In the genomic region with DNA sequence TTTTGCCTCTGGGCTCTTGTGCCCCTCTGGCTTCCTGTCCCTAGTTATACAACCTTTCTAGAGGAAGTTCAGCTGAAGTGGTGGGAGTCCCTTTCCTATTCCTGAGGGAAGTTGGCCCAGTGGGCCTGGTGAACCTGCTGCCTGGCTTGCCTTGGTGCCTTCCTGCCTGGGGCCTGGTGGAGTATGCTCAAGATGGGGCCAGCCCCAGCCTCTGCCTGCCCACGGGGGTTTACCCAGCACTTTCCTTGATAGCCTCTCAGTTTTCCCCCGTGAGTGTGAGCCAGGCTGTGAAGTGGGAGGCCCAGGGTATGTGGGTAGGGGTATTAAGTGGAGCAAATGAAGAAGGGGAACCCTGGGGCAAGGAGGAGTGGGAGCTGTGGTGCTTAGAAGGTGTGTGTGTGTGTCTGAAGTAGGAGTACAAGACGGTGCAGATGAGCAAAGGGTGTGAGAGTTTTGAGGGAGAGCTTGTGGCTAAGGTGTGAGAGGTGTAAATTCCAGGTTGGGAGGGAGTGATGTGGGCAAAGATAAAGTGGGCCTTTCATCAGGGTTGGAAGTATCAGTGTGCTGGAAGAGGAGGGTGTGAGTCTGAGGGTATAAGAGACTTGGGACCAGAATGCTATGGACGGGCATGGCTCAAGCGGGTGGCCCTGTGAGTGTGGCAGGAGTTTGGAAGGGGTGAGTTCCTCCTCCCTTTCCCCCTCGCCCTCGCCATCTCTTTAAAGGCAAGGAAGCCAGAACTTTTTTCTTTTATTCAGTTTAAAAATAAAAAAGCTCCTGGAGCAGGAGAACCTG, we compare ENCODE assay signal across 29 cellular contexts. TPM values are rescaled to one million over a fixed set of nuclear protein-coding genes. Genes with fewer than 3 reads are reported as not detected.
DNase-seq lines count a peak whose midpoint lies in the region; ATAC-seq and TF ChIP-seq lines count a peak whose summit lies in the region.
"Had no signal": no experiment of that assay in that cellular context is flagged by ENCODE, and none has a peak within 500 bp of the region (broad histone marks: within the 10 kb centered on the region; RNA-seq: fewer than 3 reads in every experiment).

No MANE protein-coding gene starts in this region.

- H3K4me3 ChIP-seq in endodermal cell (ENCODE audit: low read length) (no peak overlapping the region), MG63 (no peak overlapping the region)
- H3K4me3 ChIP-seq: dorsolateral prefrontal cortex, thoracic aorta had no signal

- no peaks in the 10 kb centered on the region for H3K9me3 Mint-ChIP-seq in HFFc6
- H3K9me3 Mint-ChIP-seq in endodermal cell = no peaks in the 10 kb centered on the region
- no peaks in the 10 kb centered on the region for H3K9me3 Mint-ChIP-seq in neural crest cell
- H3K9me3 Mint-ChIP-seq: activated B cell treated with CpG ODN at 0.5 μM for 24 hours had no signal

- peak; percentile 25 for DNase-seq in GM10266 (ENCODE audit: extremely low spot score)
- DNase-seq in HFFc6 = no peak
- peak; percentile 59 for DNase-seq in endodermal cell
- no peak for DNase-seq in neural crest cell (ENCODE audit: low read depth, low spot score)
- DNase-seq in MG63 = no peak
- no peak for DNase-seq in NCI-H2171 (lab: John Stamatoyannopoulos, UW)
- DNase-seq: activated B cell treated with CpG ODN at 0.5 μM for 24 hours; activated CD4-positive, alpha-beta T cell treated with anti-CD3 and anti-CD28 coated beads, Interleukin-2, amount 50 U/mL, for 48 hours; activated CD8-positive, alpha-beta memory T cell treated with anti-CD3 and anti-CD28 coated beads, Interleukin-2, amount 50 U/mL, for 4 hours; activated gamma-delta T cell; C1 segment of cervical spinal cord; caudate nucleus; DND-41; head of caudate nucleus; left cardiac atrium; NCI-H1417; NCI-H2081; NCI-H345; NCI-H774; Right ventricle myocardium superior; stimulated activated CD4-positive, alpha-beta T cell treated with anti-CD3 and anti-CD28 coated beads, Interleukin-2, amount 100 ng/mL, for 48 hours; stimulated activated naive CD4-positive, alpha-beta T cell; T1000 had no signal

- H3K4me1 Mint-ChIP-seq in HFFc6 (ENCODE audit: low read depth) (peaks cover 27% of the 10 kb centered on the region), endodermal cell (peaks cover 45% of the 10 kb centered on the region), neural crest cell (peaks cover 41% of the 10 kb centered on the region)

- H3K36me3 Mint-ChIP-seq in HFFc6 (ENCODE audit: low read depth) = no peaks in the 10 kb centered on the region
- H3K36me3 Mint-ChIP-seq in endodermal cell (ENCODE audit: low read depth) = no peaks in the 10 kb centered on the region
- peaks cover 3% of the 10 kb centered on the region for H3K36me3 Mint-ChIP-seq in neural crest cell (ENCODE audit: low read depth)

- no peak for ATAC-seq in HG03159 (IDR thresholded peaks at IDR 0.05; ENCODE audit: unreplicated experiment)
- ATAC-seq: HCT116, left cardiac atrium had no signal

- peak overlapping the region; percentile 48; the same call in 1 of the 2 replicates for H3K4me3 Mint-ChIP-seq in HFFc6
- H3K4me3 Mint-ChIP-seq in endodermal cell = peak overlapping the region; percentile 26
- peak overlapping the region; percentile 33 for H3K4me3 Mint-ChIP-seq in neural crest cell
- H3K4me3 Mint-ChIP-seq: activated B cell treated with CpG ODN at 0.5 μM for 24 hours had no signal

- H3K27me3 ChIP-seq in endodermal cell (ENCODE audit: control insufficient read depth, insufficient read depth, low read length, poor library complexity, severe bottlenecking) = peaks cover 100% of the 10 kb centered on the region
- H3K27me3 ChIP-seq in MG63 = peaks cover 40% of the 10 kb centered on the region

- H3K27ac Mint-ChIP-seq in HFFc6 (no peak overlapping the region), endodermal cell (no peak overlapping the region), neural crest cell (ENCODE audit: unreplicated experiment) (no peak overlapping the region)
- H3K27ac Mint-ChIP-seq: activated B cell treated with CpG ODN at 0.5 μM for 24 hours had no signal

- H3K36me3 ChIP-seq in endodermal cell (ENCODE audit: control insufficient read depth, insufficient read depth, low read length) (no peaks in the 10 kb centered on the region), MG63 (no peaks in the 10 kb centered on the region)
- H3K36me3 ChIP-seq: thoracic aorta had no signal

- 10 to 26% methylated on average over 2 to 6 of the region's 7 CpGs for WGBS in endodermal cell (ENCODE audit: insufficient coverage in 1 of 2, insufficient read length in 1 of 2), 2 experiments

- H3K9me3 ChIP-seq in endodermal cell (ENCODE audit: control insufficient read depth, low read length) (no peaks in the 10 kb centered on the region), MG63 (no peaks in the 10 kb centered on the region)
- H3K9me3 ChIP-seq: thoracic aorta had no signal

- H3K4me1 ChIP-seq in endodermal cell (ENCODE audit: control insufficient read depth, insufficient read depth, low read length) = peaks cover 9% of the 10 kb centered on the region

- no peak overlapping the region for H3K9ac ChIP-seq in endodermal cell (ENCODE audit: extremely low read depth, low read length, poor library complexity, severe bottlenecking)

- TF ChIP-seq CTCF in GM10266 (IDR thresholded peaks at IDR 0.05; ENCODE audit: control insufficient read depth, insufficient read depth, low read depth, missing control alignments) = no peak
- TF ChIP-seq CTCF in HFFc6 (IDR thresholded peaks at IDR 0.05) = no peak
- TF ChIP-seq CTCF in endodermal cell (conservative IDR thresholded peaks at IDR 0.05) = no peak
- no peak for TF ChIP-seq CTCF in neural crest cell (conservative IDR thresholded peaks at IDR 0.05)

- no peak overlapping the region for H3K27ac ChIP-seq in endodermal cell (ENCODE audit: low read depth, low read length)
- H3K27ac ChIP-seq: dorsolateral prefrontal cortex, HL-60, thoracic aorta had no signal

- peaks cover 72% of the 10 kb centered on the region for H3K27me3 Mint-ChIP-seq in HFFc6 (ENCODE audit: insufficient read depth)
- H3K27me3 Mint-ChIP-seq in endodermal cell (ENCODE audit: insufficient read depth) = peaks cover 100% of the 10 kb centered on the region
- H3K27me3 Mint-ChIP-seq in neural crest cell (ENCODE audit: low read depth) = peaks cover 100% of the 10 kb centered on the region

RNA-seq across cellular contexts. Expression of a gene that starts 10.9 kb away (rescaled TPM):
- total RNA-seq in HFFc6 (2021; fragmentation: NEBNext Ultra II Directional; extraction: Animal tissue kit (Norgen Biotek cat#: 25700)) = not detected
- total RNA-seq in endodermal cell (under 1 TPM; 0.93 to 0.99 TPM), neural crest cell (1.0 and 1.5 TPM in 2 replicates)
- 3.0 TPM for polyA plus RNA-seq in endodermal cell (2013, experiment 1 of 2)
- polyA plus RNA-seq in endodermal cell (2013, experiment 2 of 2) = 3.6 TPM
- total RNA-seq in MG63 (2014; rRNA removed; shearing (Covaris generic); ENCODE audit: low replicate concordance) = not detected in 2 replicates
- total RNA-seq: activated B cell treated with CpG ODN at 0.5 μM for 24 hours, left cardiac atrium, osteoblast, Right ventricle myocardium superior, thoracic aorta had no signal

Comparison
In these comparisons a context has a peak if more than half of its experiments do, and no peak if none do; other contexts are left out.
1. DNase-seq: peak in GM10266 (single experiment) and endodermal cell (single experiment); none in HFFc6 (single experiment), neural crest cell (single experiment), MG63 (single experiment) and NCI-H2171 (single experiment).
2. Peak in every context shown above with its lines, with median percentiles within 50 percentile points of each other: H3K4me3 Mint-ChIP-seq.